9 cellular contexts compared by ENCODE assay signal in genomic region chr6:139290787-139291294, GRCh38. TPM values are rescaled to one million over a fixed set of nuclear protein-coding genes. Genes with fewer than 3 reads are reported as not detected.
DNase-seq lines count a peak whose midpoint lies in the region; ATAC-seq, FAIRE-seq and TF ChIP-seq lines count a peak whose summit lies in the region.
"Had no signal": no experiment of that assay in that cellular context is flagged by ENCODE, and none has a peak within 500 bp of the region (broad histone marks: within the 10 kb centered on the region; RNA-seq: fewer than 3 reads in every experiment).

No MANE protein-coding gene starts in this region.

- H3K27ac Mint-ChIP-seq in activated T-helper 2 cell treated with anti-CD3 and anti-CD28 coated beads, Interferon-gamma antibody, Interleukin-2, Interleukin-4, amounts not matched to agents 10 μg/mL and 5 μg/mL and 100 μg/mL, durations not matched to agents 14 hours and 24 hours and 36 hours = peak overlapping the region; percentile 99

- no peak for TF ChIP-seq CTCF in suprapubic skin (IDR thresholded peaks at IDR 0.05)

- peaks cover 29% of the 10 kb centered on the region for H3K4me1 ChIP-seq in suprapubic skin

- H3K27me3 Mint-ChIP-seq in activated T-helper 2 cell treated with anti-CD3 and anti-CD28 coated beads, Interferon-gamma antibody, Interleukin-2, Interleukin-4, amounts not matched to agents 10 μg/mL and 5 μg/mL and 100 μg/mL, durations not matched to agents 14 hours and 24 hours and 36 hours (ENCODE audit: low read depth) = no peaks in the 10 kb centered on the region

- peaks cover 36% of the 10 kb centered on the region for H3K4me1 Mint-ChIP-seq in activated T-helper 2 cell treated with anti-CD3 and anti-CD28 coated beads, Interferon-gamma antibody, Interleukin-2, Interleukin-4, amounts not matched to agents 10 μg/mL and 5 μg/mL and 100 μg/mL, durations not matched to agents 14 hours and 24 hours and 36 hours (ENCODE audit: low read depth)

- H3K36me3 ChIP-seq in suprapubic skin = no peaks in the 10 kb centered on the region
- H3K36me3 ChIP-seq: SJSA1 had no signal

- peak; percentile 49 for FAIRE-seq in islet of Langerhans (lab: Jason Lieb, UNC)

- TF ChIP-seq POLR2A in suprapubic skin (IDR thresholded peaks at IDR 0.05) = no peak

- DNase-seq in GM03348 (ENCODE audit: low spot score) = peak; percentile 38
- peak; percentile 37 for DNase-seq in activated T-helper 2 cell treated with anti-CD3 and anti-CD28 coated beads, Interferon-gamma antibody, Interleukin-2, Interleukin-4, amounts not matched to agents 10 μg/mL and 5 μg/mL and 100 μg/mL, durations not matched to agents 14 hours and 24 hours and 36 hours (ENCODE audit: low spot score)
- DNase-seq in suprapubic skin (ENCODE audit: low spot score in 2 of 2) = no peak
- no peak for DNase-seq in NCI-H748 treated with DMSO at 0.1 percent for 48 hours (lab: John Stamatoyannopoulos, UW)
- DNase-seq in NK-92 (lab: John Stamatoyannopoulos, UW; ENCODE audit: unreplicated experiment) = no peak

- H3K9me3 ChIP-seq in suprapubic skin = no peaks in the 10 kb centered on the region
- H3K9me3 ChIP-seq: SJSA1 had no signal

- H3K27me3 ChIP-seq in suprapubic skin = no peaks in the 10 kb centered on the region
- H3K27me3 ChIP-seq: SJSA1 had no signal

- H3K4me3 ChIP-seq in suprapubic skin = no peak overlapping the region
- H3K4me3 ChIP-seq: SJSA1 had no signal

- H3K9me3 Mint-ChIP-seq in activated T-helper 2 cell treated with anti-CD3 and anti-CD28 coated beads, Interferon-gamma antibody, Interleukin-2, Interleukin-4, amounts not matched to agents 10 μg/mL and 5 μg/mL and 100 μg/mL, durations not matched to agents 14 hours and 24 hours and 36 hours = peaks cover 4% of the 10 kb centered on the region

- intact Hi-C loops in activated T-helper 2 cell treated with anti-CD3 and anti-CD28 coated beads, Interferon-gamma antibody, Interleukin-2, Interleukin-4, amounts not matched to agents 10 μg/mL and 5 μg/mL and 100 μg/mL, durations not matched to agents 14 hours and 24 hours and 36 hours (cut with micrococcal nuclease) = loop anchor here (1.0 to 2.0 kb wide), 10 partner anchors 17 to 472 kb away; no protein-coding TSS in a partner anchor

- TF ChIP-seq EP300 in suprapubic skin (IDR thresholded peaks at IDR 0.05) = no peak

- peak overlapping the region; percentile 61 for H3K4me3 Mint-ChIP-seq in activated T-helper 2 cell treated with anti-CD3 and anti-CD28 coated beads, Interferon-gamma antibody, Interleukin-2, Interleukin-4, amounts not matched to agents 10 μg/mL and 5 μg/mL and 100 μg/mL, durations not matched to agents 14 hours and 24 hours and 36 hours (ENCODE audit: low read depth)

- peak overlapping the region; percentile 77 for H3K27ac ChIP-seq in suprapubic skin
- H3K27ac ChIP-seq: SJSA1 had no signal

- ATAC-seq in GM21367 (IDR thresholded peaks at IDR 0.05; ENCODE audit: unreplicated experiment) = peak; percentile 73
- ATAC-seq in HG03565 (IDR thresholded peaks at IDR 0.05; ENCODE audit: unreplicated experiment) = peak; percentile 86

- no peaks in the 10 kb centered on the region for H3K36me3 Mint-ChIP-seq in activated T-helper 2 cell treated with anti-CD3 and anti-CD28 coated beads, Interferon-gamma antibody, Interleukin-2, Interleukin-4, amounts not matched to agents 10 μg/mL and 5 μg/mL and 100 μg/mL, durations not matched to agents 14 hours and 24 hours and 36 hours (ENCODE audit: low read depth)

- WGBS in suprapubic skin = 5% methylated on average over 4 of the region's 4 CpGs

RNA-seq across cellular contexts. Expression of gene TXLNB, which starts 1.0 kb away (rescaled TPM):
- 0.05 TPM in 1 of 2 replicates, not detected in the other for total RNA-seq in activated T-helper 2 cell treated with anti-CD3 and anti-CD28 coated beads, Interferon-gamma antibody, Interleukin-2, Interleukin-4, amounts not matched to agents 10 μg/mL and 5 μg/mL and 100 μg/mL, durations not matched to agents 14 hours and 24 hours and 36 hours
- under 1 TPM; 0.10 to 0.59 (median 0.37) TPM for total RNA-seq in suprapubic skin
- total RNA-seq: SJSA1 had no signal

Comparison
In these comparisons a context has a peak if more than half of its experiments do, and no peak if none do; other contexts are left out.
1. DNase-seq: peak in GM03348 (single experiment) and activated T-helper 2 cell treated with anti-CD3 and anti-CD28 coated beads, Interferon-gamma antibody, Interleukin-2, Interleukin-4, amounts not matched to agents 10 μg/mL and 5 μg/mL and 100 μg/mL, durations not matched to agents 14 hours and 24 hours and 36 hours (single experiment); none in suprapubic skin (0 of 2), NCI-H748 treated with DMSO at 0.1 percent for 48 hours (single experiment) and NK-92 (single experiment).